In the genomic region with DNA sequence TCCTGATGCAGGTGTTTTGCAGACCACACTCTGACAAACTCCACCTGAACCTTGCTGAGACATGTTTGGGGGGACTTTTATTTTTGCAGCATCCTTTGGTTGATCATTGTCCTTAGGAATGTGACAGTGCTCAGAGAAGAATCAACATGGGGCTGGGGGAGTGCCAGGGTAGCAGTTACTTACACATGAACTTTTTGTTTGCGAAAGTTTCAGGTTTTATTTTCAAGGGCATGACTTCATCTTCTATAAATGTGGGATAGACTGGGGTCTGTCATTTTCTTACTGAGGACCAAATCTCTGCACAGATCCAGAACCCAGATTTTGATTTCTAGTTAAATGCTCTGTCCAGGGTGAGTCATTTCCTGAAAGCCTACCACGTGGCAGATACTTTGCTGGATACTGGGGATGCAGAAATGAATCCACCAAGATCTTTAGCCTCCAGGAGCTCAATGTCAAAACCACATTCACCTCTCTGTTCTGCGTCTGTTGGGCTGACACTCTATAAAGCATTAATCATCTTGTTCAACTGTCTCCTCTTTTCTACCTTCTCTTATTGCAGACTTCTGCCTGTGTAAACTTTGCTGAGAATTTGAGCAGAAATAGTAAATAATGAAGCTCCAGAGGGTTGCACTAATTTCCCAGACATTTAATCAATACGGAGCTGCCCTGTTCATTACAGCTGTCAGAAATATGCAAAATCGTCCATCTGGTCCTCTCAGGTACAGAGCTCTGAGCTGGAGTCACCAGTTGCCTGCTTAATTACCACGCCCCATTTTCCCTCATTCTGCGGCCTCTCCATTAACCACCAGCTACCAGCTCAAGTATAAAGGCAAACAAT, we compare ENCODE assay signal across 12 cellular contexts.
DNase-seq lines count a peak whose midpoint lies in the region; ATAC-seq, FAIRE-seq and TF ChIP-seq lines count a peak whose summit lies in the region.
"Had no signal": no experiment of that assay in that cellular context is flagged by ENCODE, and none has a peak within 500 bp of the region (broad histone marks: within the 10 kb centered on the region; RNA-seq: fewer than 3 reads in every experiment).

No MANE protein-coding gene starts in this region.

- DNase-seq in A549 (ENCODE audit: low read depth in 1 of 2, low spot score in 1 of 2) (peak; percentile 23 to 66), HS-27A (ENCODE audit: low read depth) (peak; percentile 53), SK-MEL-5 (ENCODE audit: low read depth, low spot score) (peak; percentile 4), foreskin keratinocyte (peak; percentile 83 to 85), KBM-7 (no peak), NCI-H1930 (lab: John Stamatoyannopoulos, UW) (no peak)
- DNase-seq: activated CD8-positive, alpha-beta T cell treated with anti-CD3 and anti-CD28 coated beads, Interleukin-2, amount 10 ng/mL, durations not matched to agents 7 days and 5 days; lower lobe of right lung; right lobe of liver had no signal

- peak overlapping the region; percentile 58 for H3K4me2 ChIP-seq in A549

- peaks cover 22% of the 10 kb centered on the region for H3K4me1 ChIP-seq in A549
- H3K4me1 ChIP-seq in foreskin keratinocyte = no peaks in the 10 kb centered on the region
- H3K4me1 ChIP-seq: lower lobe of right lung, right lobe of liver had no signal

- peak; percentile 84 to 86 for ATAC-seq in A549
- ATAC-seq in foreskin keratinocyte = peak; percentile 82
- no peak for ATAC-seq in GM21717 (IDR thresholded peaks at IDR 0.05; ENCODE audit: unreplicated experiment)
- ATAC-seq in GM18867 (IDR thresholded peaks at IDR 0.05; ENCODE audit: unreplicated experiment) = no peak
- ATAC-seq: activated CD8-positive, alpha-beta T cell treated with anti-CD3 and anti-CD28 coated beads, Interleukin-2, amount 10 ng/mL, durations not matched to agents 7 days and 5 days; lower lobe of right lung had no signal

- H3K27ac ChIP-seq in A549 (peak overlapping the region; percentile 59 to 77; a peak in 5 of 6 replicates), foreskin keratinocyte (no peak overlapping the region)
- H3K27ac ChIP-seq: lower lobe of right lung, right lobe of liver had no signal

- H3K27me3 ChIP-seq in foreskin keratinocyte = peaks cover 2% of the 10 kb centered on the region
- H3K27me3 ChIP-seq: right lobe of liver had no signal

- in situ Hi-C loops in SK-MEL-5 (cut with HindIII; ENCODE audit: low pct_unique_long_range_greater_than_20kb, low sequenced_read_pairs) = no loop called here
- in situ Hi-C loops in KBM-7 (cut with MboI; ENCODE audit: low pct_unique_long_range_greater_than_20kb, low sequenced_read_pairs) = no loop called here

- 25% methylated on average over 7 of the region's 7 CpGs for WGBS in A549 (ENCODE audit: missing lambda C conversion rate)

- no peak; a peak in 1 of 5 replicates for TF ChIP-seq RAD21 in A549 (conservative IDR thresholded peaks at IDR 0.05 in 1 of 2, IDR thresholded peaks at IDR 0.05 in 1 of 2)

- TF ChIP-seq POLR2A in A549 (IDR thresholded peaks at IDR 0.05; ENCODE audit: low read length) = no peak

- peak; percentile 22 to 31; a peak in 2 of 5 replicates for TF ChIP-seq EP300 in A549 (IDR thresholded peaks at IDR 0.05)

- TF ChIP-seq CTCF in A549 (IDR thresholded peaks at IDR 0.05) (no peak), foreskin keratinocyte (conservative IDR thresholded peaks at IDR 0.05) (no peak)

- no peak overlapping the region for H3K4me3 ChIP-seq in A549
- H3K4me3 ChIP-seq: lower lobe of right lung, right lobe of liver had no signal

- CTCF ChIA-PET in A549 (lab: Yijun Ruan, JAX) = interaction anchor here (1.0 kb wide), 1 partner anchor 88 kb away, joined by 3 read pairs; no protein-coding TSS in a partner anchor

- peaks cover 12% of the 10 kb centered on the region; the same call in 2 of the 3 replicates for H3K9me3 ChIP-seq in A549
- H3K9me3 ChIP-seq: lower lobe of right lung, right lobe of liver had no signal

- POLR2A ChIA-PET in A549 (lab: Yijun Ruan, JAX) = interaction anchor here (0.6 kb wide), 2 partner anchors 148 to 197 kb away, joined by 4 to 10 read pairs; no protein-coding TSS in a partner anchor

- FAIRE-seq in A549 (lab: Jason Lieb, UNC) = no peak
- FAIRE-seq: GM19239 had no signal

TF ChIP-seq in A549, 52 proteins besides CTCF, POLR2A, EP300 and RAD21:
- TF ChIP-seq RNF2 (IDR thresholded peaks at IDR 0.05; ENCODE audit: borderline replicate concordance, low read depth) (no peak), MAZ (IDR thresholded peaks at IDR 0.05; ENCODE audit: borderline replicate concordance, low read depth, low read length) (no peak), CEBPB (IDR thresholded peaks at IDR 0.05) (0 out of 4 replicates have a peak, but pooled peaks of 1 of the 2 experiments have one; percentile 36), KDM1A (IDR thresholded peaks at IDR 0.05; ENCODE audit: low read depth) (no peak), ZSCAN20 (CRISPR knock-in tag; IDR thresholded peaks at IDR 0.05) (no peak), SMC3 (IDR thresholded peaks at IDR 0.05) (peak; percentile 27; the same call in 1 of the 3 replicates), SREBF2 (IDR thresholded peaks at IDR 0.05) (no peak), JUNB (IDR thresholded peaks at IDR 0.05) (peak; percentile 68), HOXB5 (CRISPR knock-in tag; IDR thresholded peaks at IDR 0.05) (no peak), GATA3 (IDR thresholded peaks at IDR 0.05; ENCODE audit: borderline replicate concordance) (peak; percentile 59; the same call in 1 of the 2 replicates), MAX (IDR thresholded peaks at IDR 0.05) (peak; percentile 86), RCOR1 (IDR thresholded peaks at IDR 0.05; ENCODE audit: low read depth, low read length) (no peak), CBX8 (IDR thresholded peaks at IDR 0.05) (no peak), MYC (IDR thresholded peaks at IDR 0.05; ENCODE audit: borderline replicate concordance, low read length) (no peak), FOSL2 (IDR thresholded peaks at IDR 0.05) (peak; percentile 57; the same call in 1 of the 2 replicates), FOSL2 (CRISPR knock-in tag; IDR thresholded peaks at IDR 0.05) (peak; percentile 67), USF2 (IDR thresholded peaks at IDR 0.05) (peak; percentile 36; the same call in 1 of the 2 replicates)
- TF ChIP-seq, protein P1, sequence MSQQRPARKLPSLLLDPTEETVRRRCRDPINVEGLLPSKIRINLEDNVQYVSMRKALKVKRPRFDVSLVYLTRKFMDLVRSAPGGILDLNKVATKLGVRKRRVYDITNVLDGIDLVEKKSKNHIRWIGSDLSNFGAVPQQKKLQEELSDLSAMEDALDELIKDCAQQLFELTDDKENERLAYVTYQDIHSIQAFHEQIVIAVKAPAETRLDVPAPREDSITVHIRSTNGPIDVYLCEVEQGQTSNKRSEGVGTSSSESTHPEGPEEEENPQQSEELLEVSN (IDR thresholded peaks at IDR 0.05; ENCODE audit: borderline replicate concordance, low read depth) = no peak
- TF ChIP-seq, protein P2, sequence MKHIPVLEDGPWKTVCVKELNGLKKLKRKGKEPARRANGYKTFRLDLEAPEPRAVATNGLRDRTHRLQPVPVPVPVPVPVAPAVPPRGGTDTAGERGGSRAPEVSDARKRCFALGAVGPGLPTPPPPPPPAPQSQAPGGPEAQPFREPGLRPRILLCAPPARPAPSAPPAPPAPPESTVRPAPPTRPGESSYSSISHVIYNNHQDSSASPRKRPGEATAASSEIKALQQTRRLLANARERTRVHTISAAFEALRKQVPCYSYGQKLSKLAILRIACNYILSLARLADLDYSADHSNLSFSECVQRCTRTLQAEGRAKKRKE (CRISPR knock-in tag; IDR thresholded peaks at IDR 0.05; ENCODE audit: low read depth) = no peak

Comparison
In these comparisons a context has a peak if more than half of its experiments do, and no peak if none do; other contexts are left out.
1. ATAC-seq: peak in A549 (2 of 2) and foreskin keratinocyte (single experiment); none in GM21717 (single experiment) and GM18867 (single experiment).
2. DNase-seq: peak in A549 (2 of 2), HS-27A (single experiment), SK-MEL-5 (single experiment) and foreskin keratinocyte (2 of 2); none in KBM-7 (single experiment) and NCI-H1930 (0 of 2).